Comparison of ENCODE assay signal across 8 cellular contexts in the genomic region with DNA sequence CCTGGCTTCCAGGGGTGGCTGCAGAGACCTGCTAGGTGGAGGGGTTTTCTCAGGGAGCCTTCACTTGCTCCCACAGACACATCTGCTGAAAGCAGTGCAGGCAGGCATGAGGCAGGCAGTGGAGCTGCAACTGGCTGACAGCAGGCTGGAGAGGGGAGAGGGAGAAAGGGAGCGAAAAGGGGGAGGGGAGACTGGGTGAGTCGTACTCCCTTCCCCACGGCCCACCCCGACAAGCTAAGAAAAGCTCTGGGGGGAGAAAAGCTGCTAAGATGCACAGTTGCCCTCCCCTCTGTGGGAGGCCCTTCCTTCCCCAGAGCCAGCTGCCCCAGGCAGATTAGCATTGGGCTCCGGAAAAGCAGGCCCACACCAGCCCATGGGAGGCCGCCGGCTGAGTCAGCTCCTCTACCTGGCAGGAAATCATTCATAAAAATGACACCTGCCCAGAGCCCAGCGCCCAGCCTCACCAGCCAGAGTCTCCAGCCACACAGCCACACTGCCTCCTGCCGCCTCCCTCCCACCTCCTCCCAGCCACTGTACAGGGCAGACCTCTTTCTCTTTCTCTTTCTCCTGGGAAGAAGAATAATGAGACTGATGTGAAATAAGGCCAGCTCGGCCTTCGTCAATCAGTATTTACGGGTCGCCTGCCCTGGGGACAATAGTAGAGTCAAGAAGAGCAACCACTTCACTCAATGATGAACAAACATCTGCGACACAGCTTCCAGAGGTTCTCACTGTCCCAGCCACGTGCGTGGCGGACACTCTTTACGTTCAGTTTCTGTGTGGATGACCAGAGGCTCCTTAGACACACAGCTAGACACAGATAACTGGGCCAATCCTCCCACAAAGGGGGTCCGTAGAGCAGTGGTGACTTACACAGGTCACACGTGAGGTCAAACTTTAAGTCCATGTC. TPM values are rescaled to one million over a fixed set of nuclear protein-coding genes. Genes with fewer than 3 reads are reported as not detected.
DNase-seq lines count a peak whose midpoint lies in the region; ATAC-seq and TF ChIP-seq lines count a peak whose summit lies in the region.

No MANE protein-coding gene starts in this region.

- H3K79me2 ChIP-seq in OCI-LY7 (ENCODE audit: insufficient read depth, low read depth, low read length) = no peaks in the 10 kb centered on the region

- no peaks in the 10 kb centered on the region for H3K36me3 Mint-ChIP-seq in activated naive CD4-positive, alpha-beta T cell treated with anti-CD3 and anti-CD28 coated beads, Interleukin-2, amount 50 U/mL, for 72 hours
- no peaks in the 10 kb centered on the region for H3K36me3 Mint-ChIP-seq in endothelial cell (ENCODE audit: low read depth, unreplicated experiment)

- DNase-seq in activated naive CD4-positive, alpha-beta T cell treated with anti-CD3 and anti-CD28 coated beads, Interleukin-2, amount 50 U/mL, for 72 hours (ENCODE audit: low spot score in 2 of 2) = no peak
- no peak for DNase-seq in activated naive CD4-positive, alpha-beta T cell treated with Interleukin-2 at 50 U/mL for 16 hours
- DNase-seq in OCI-LY7 (ENCODE audit: low spot score) = peak; percentile 68
- DNase-seq in endothelial cell (ENCODE audit: low spot score) = peak; percentile 49
- DNase-seq in HCEC 1CT = no peak
- DNase-seq in NOMO-1 treated with DMSO at 0.1 percent for 48 hours (lab: John Stamatoyannopoulos, UW; ENCODE audit: unreplicated experiment) = no peak

- ATAC-seq in activated naive CD4-positive, alpha-beta T cell treated with anti-CD3 and anti-CD28 coated beads, Interleukin-2, amount 50 U/mL, for 72 hours = peak; percentile 32 to 76
- no peak for ATAC-seq in GM19351 (IDR thresholded peaks at IDR 0.05; ENCODE audit: unreplicated experiment)

- no peaks in the 10 kb centered on the region for H4K20me1 ChIP-seq in OCI-LY7 (ENCODE audit: insufficient read depth, low read length)

- H3K4me3 Mint-ChIP-seq in endothelial cell (ENCODE audit: unreplicated experiment) = no peak overlapping the region

- H3K9me3 ChIP-seq in OCI-LY7 (ENCODE audit: low read length) = no peaks in the 10 kb centered on the region

- H3K27ac Mint-ChIP-seq in activated naive CD4-positive, alpha-beta T cell treated with anti-CD3 and anti-CD28 coated beads, Interleukin-2, amount 50 U/mL, for 72 hours = no peak overlapping the region
- peak overlapping the region; percentile 85 for H3K27ac Mint-ChIP-seq in endothelial cell (ENCODE audit: unreplicated experiment)

- POLR2A ChIA-PET in OCI-LY7 (lab: Charles Lee) = interaction anchor here (0.6 to 1.7 kb wide), 4 partner anchors 30 to 240 kb away, joined by 3 to 6 read pairs (median 4); a partner anchor contains a TSS

- H3K4me1 ChIP-seq in OCI-LY7 (ENCODE audit: insufficient read depth, low read length, poor library complexity, severe bottlenecking) = peaks cover 26% of the 10 kb centered on the region

- peak overlapping the region; percentile 70 for H2AFZ ChIP-seq in OCI-LY7 (ENCODE audit: low read length)

- H3K27me3 Mint-ChIP-seq in endothelial cell (ENCODE audit: unreplicated experiment) = peaks cover 8% of the 10 kb centered on the region

- H3K4me3 ChIP-seq in OCI-LY7 (ENCODE audit: low read depth, low read length, poor library complexity, severe bottlenecking) (no peak overlapping the region), skin epidermis (peak overlapping the region in 1 of 7 experiments; percentile 15)

- H3K9me3 Mint-ChIP-seq in activated naive CD4-positive, alpha-beta T cell treated with anti-CD3 and anti-CD28 coated beads, Interleukin-2, amount 50 U/mL, for 72 hours = no peaks in the 10 kb centered on the region
- no peaks in the 10 kb centered on the region for H3K9me3 Mint-ChIP-seq in endothelial cell (ENCODE audit: unreplicated experiment)

- no peaks in the 10 kb centered on the region for H3K9me2 ChIP-seq in OCI-LY7 (ENCODE audit: insufficient read depth, low read length)

- BruUV-seq in OCI-LY7 (replicated peaks; lab: Mats Ljungman, UMichigan) = no TSS peak

- H3K36me3 ChIP-seq in OCI-LY7 (ENCODE audit: insufficient read depth, low read length) = no peaks in the 10 kb centered on the region

- H3K27ac ChIP-seq in OCI-LY7 (ENCODE audit: low read depth, low read length, poor library complexity, severe bottlenecking) = peak overlapping the region; percentile 19
- peak overlapping the region in 13 of 21 experiments; percentile 0 to 65 (median 29) for H3K27ac ChIP-seq in skin epidermis

- peak overlapping the region; percentile 56 for H3K4me2 ChIP-seq in OCI-LY7 (ENCODE audit: low read length)

- CTCF ChIA-PET in OCI-LY7 (lab: Charles Lee; ENCODE audit: unreplicated experiment) = interaction anchor here (1.0 kb wide), 2 partner anchors 9 to 97 kb away, joined by 3 read pairs; no protein-coding TSS in a partner anchor

- peaks cover 29% of the 10 kb centered on the region for H3K4me1 Mint-ChIP-seq in endothelial cell (ENCODE audit: unreplicated experiment)

- intact Hi-C loops in OCI-LY7 (cut with micrococcal nuclease; ENCODE audit: unreplicated experiment) = no loop called here

- TF ChIP-seq CTCF in OCI-LY7 (conservative IDR thresholded peaks at IDR 0.05; ENCODE audit: low read length) (no peak), endothelial cell (IDR thresholded peaks at IDR 0.05; ENCODE audit: unreplicated experiment) (no peak)

RNA-seq across cellular contexts. Expression of a gene that starts 7.7 kb away (rescaled TPM):
- total RNA-seq in activated naive CD4-positive, alpha-beta T cell treated with anti-CD3 and anti-CD28 coated beads, Interleukin-2, amount 50 U/mL, for 72 hours = under 1 TPM in 1 of 2 donors, not detected in 1; 0.10 TPM
- 0.47 and 0.70 TPM in 2 replicates for total RNA-seq in OCI-LY7 (2014; rRNA removed; shearing (Covaris generic))
- 1.3 and 1.4 TPM in 2 replicates for total RNA-seq in OCI-LY7 (2022)
- not detected for total RNA-seq in endothelial cell (ENCODE audit: unreplicated experiment)

Comparison
In these comparisons a context has a peak if more than half of its experiments do, and no peak if none do; other contexts are left out.
1. DNase-seq: peak in OCI-LY7 (single experiment) and endothelial cell (single experiment); none in activated naive CD4-positive, alpha-beta T cell treated with anti-CD3 and anti-CD28 coated beads, Interleukin-2, amount 50 U/mL, for 72 hours (0 of 2), activated naive CD4-positive, alpha-beta T cell treated with Interleukin-2 at 50 U/mL for 16 hours (single experiment), HCEC 1CT (single experiment) and NOMO-1 treated with DMSO at 0.1 percent for 48 hours (single experiment).